Comparison of ENCODE assay signal across 8 cellular contexts in genomic region chr15:74995182-74995778, GRCh38. TPM values are rescaled to one million over a fixed set of nuclear protein-coding genes. Genes with fewer than 3 reads are reported as not detected.
A peak's percentile ranks its signal among the peaks of the same experiment; 100 is the strongest.
DNase-seq lines count a peak whose midpoint lies in the region; ATAC-seq and TF ChIP-seq lines count a peak whose summit lies in the region.

TSS of gene SCAMP5 (plus strand) at chr15:74995563. CDS start at chr15:75011840, 16,277 bp downstream.

- peak; percentile 99 for ATAC-seq in T-helper 17 cell

- H3K27ac Mint-ChIP-seq in HFFc6 (peak within 1 kb of the TSS; percentile 9; the same call in 1 of the 2 replicates), T-helper 17 cell (peak within 1 kb of the TSS; percentile 57)

- H3K4me1 Mint-ChIP-seq in HFFc6 (ENCODE audit: low read depth) (peaks cover 18% of the 10 kb centered on the region), T-helper 17 cell (peaks cover 16% of the 10 kb centered on the region)

- WGBS in tibial nerve, 2 donors: 1 to 3% methylated on average over 24 to 28 of the region's 58 CpGs

- no peaks in the 10 kb centered on the region; the same call in 1 of the 2 replicates for H3K9me3 Mint-ChIP-seq in HFFc6

- TF ChIP-seq POLR2A in tibial nerve (IDR thresholded peaks at IDR 0.05): no peak

- H3K4me3 Mint-ChIP-seq in HFFc6: peak within 1 kb of the TSS; percentile 83
- peak within 1 kb of the TSS; percentile 87 for H3K4me3 Mint-ChIP-seq in T-helper 17 cell

- DNase-seq in DMS79 (lab: John Stamatoyannopoulos, UW) (peak; percentile 81), HFFc6 (peak; percentile 93), NCI-H1694 (lab: John Stamatoyannopoulos, UW) (peak; percentile 81), T-helper 17 cell (peak; percentile 79 to 93 (median 82)), left ventricle myocardium inferior (peak; percentile 90), pons (ENCODE audit: low spot score) (peak; percentile 90), tibial nerve (ENCODE audit: low spot score in 2 of 2) (peak; percentile 84 to 88)

- H3K36me3 Mint-ChIP-seq in HFFc6 (ENCODE audit: low read depth) (peaks cover 7% of the 10 kb centered on the region), T-helper 17 cell (ENCODE audit: low read depth) (peaks cover 2% of the 10 kb centered on the region)

- H3K36me3 ChIP-seq in left ventricle myocardium inferior (no peaks in the 10 kb centered on the region), tibial nerve (no peaks in the 10 kb centered on the region)

- H3K27me3 Mint-ChIP-seq in HFFc6 (ENCODE audit: insufficient read depth) (peaks cover 14% of the 10 kb centered on the region), T-helper 17 cell (peaks cover 38% of the 10 kb centered on the region)

- peaks cover 11% of the 10 kb centered on the region for H3K4me1 ChIP-seq in left ventricle myocardium inferior
- H3K4me1 ChIP-seq in tibial nerve: peaks cover 0 to 28% (median 9%) of the 10 kb centered on the region in 4 donors

- H3K4me3 ChIP-seq in left ventricle myocardium inferior (peak within 1 kb of the TSS; percentile 77), tibial nerve (peak within 1 kb of the TSS; percentile 39 to 86 (median 64))

- peak in 1 of 2 donors; percentile 24 for TF ChIP-seq EP300 in tibial nerve (IDR thresholded peaks at IDR 0.05)

- no peaks in the 10 kb centered on the region for H3K9me3 ChIP-seq in T-helper 17 cell (ENCODE audit: control insufficient read depth, low read length, poor library complexity, severe bottlenecking)
- H3K9me3 ChIP-seq in left ventricle myocardium inferior (replicated peaks): no peaks in the 10 kb centered on the region
- H3K9me3 ChIP-seq in tibial nerve: no peaks in the 10 kb centered on the region

- H3K27ac ChIP-seq in angular gyrus (ENCODE audit: low read depth, low read length) (peak within 1 kb of the TSS; percentile 92), left ventricle myocardium inferior (replicated peaks) (no peak within 1 kb of the TSS), tibial nerve (peak within 1 kb of the TSS in 1 of 4 donors; percentile 66)

- intact Hi-C loops in left ventricle myocardium inferior (cut with micrococcal nuclease): no loop called here

- no peak for TF ChIP-seq CTCF in HFFc6 (IDR thresholded peaks at IDR 0.05)
- no peak for TF ChIP-seq CTCF in left ventricle myocardium inferior (IDR thresholded peaks at IDR 0.05; ENCODE audit: borderline replicate concordance)
- no peak for TF ChIP-seq CTCF in tibial nerve (IDR thresholded peaks at IDR 0.05)

- H3K27me3 ChIP-seq in left ventricle myocardium inferior (ENCODE audit: low read depth) (peaks cover 52% of the 10 kb centered on the region), tibial nerve (no peaks in the 10 kb centered on the region)

RNA-seq across cellular contexts. Expression of gene SCAMP5, which starts in this region (rescaled TPM):
- total RNA-seq in HFFc6 (2021; fragmentation: NEBNext Ultra II Directional; extraction: Animal tissue kit (Norgen Biotek cat#: 25700)): 10 to 100 TPM in 2 of 6 experiments, 1 to 10 TPM in 4; 6.4 to 11.2 (median 6.9) TPM
- 1 to 10 TPM; 3.9 to 4.3 TPM for total RNA-seq in T-helper 17 cell
- 3.0 TPM for total RNA-seq in left ventricle myocardium inferior
- 10 to 100 TPM in 2 of 4 donors, 1 to 10 TPM in 2; 1.5 to 14.1 (median 8.8) TPM for total RNA-seq in tibial nerve
